8 cellular contexts compared by ENCODE assay signal in genomic region chr10:72297968-72298773, GRCh38. TPM values are rescaled to one million over a fixed set of nuclear protein-coding genes. Genes with fewer than 3 reads are reported as not detected.
A peak's percentile ranks its signal among the peaks of the same experiment; 100 is the strongest.
DNase-seq lines count a peak whose midpoint lies in the region; ATAC-seq and TF ChIP-seq lines count a peak whose summit lies in the region.

No MANE protein-coding gene starts in this region.

- no peaks in the 10 kb centered on the region for H3K9me3 Mint-ChIP-seq in HFFc6

- H3K4me3 Mint-ChIP-seq in HFFc6: peak overlapping the region; percentile 81

- H3K36me3 Mint-ChIP-seq in HFFc6 (ENCODE audit: low read depth): no peaks in the 10 kb centered on the region; the same call in 1 of the 2 replicates

- CTCF ChIA-PET in GM10248 (lab: Yijun Ruan, JAX): interaction anchor here (1.0 to 2.2 kb wide), 5 partner anchors 11 to 28 kb away, joined by 3 to 13 read pairs (median 4); partner anchors contain the start of gene DDIT4

- peaks cover 24% of the 10 kb centered on the region for H3K4me1 Mint-ChIP-seq in HFFc6 (ENCODE audit: low read depth)

- 16 to 18% (median 18%) methylated on average over 44 of the region's 44 CpGs for WGBS in adipose tissue, 3 donors

- H3K4me3 ChIP-seq in NB4 (ENCODE audit: low read depth, low read length): peak overlapping the region; percentile 57

- H3K27me3 Mint-ChIP-seq in HFFc6 (ENCODE audit: insufficient read depth): no peaks in the 10 kb centered on the region

- intact Hi-C loops in left cardiac atrium (cut with DNase I) (no loop called here), posterior vena cava (cut with DNase I) (no loop called here)

- peak overlapping the region; percentile 98 for H3K27ac Mint-ChIP-seq in HFFc6

- TF ChIP-seq CTCF in GM10248 (IDR thresholded peaks at IDR 0.05; ENCODE audit: control extremely low read depth, extremely low read depth, low read depth, missing control alignments) (no peak), HFFc6 (IDR thresholded peaks at IDR 0.05) (no peak), NB4 (IDR thresholded peaks at IDR 0.05; ENCODE audit: low read depth, low read length) (no peak)

- POLR2A ChIA-PET in GM10248 (lab: Yijun Ruan, JAX): interaction anchor here (0.7 to 6.5 kb wide), 14 partner anchors 11 to 171 kb away, joined by 3 to 86 read pairs (median 4); partner anchors contain the start of gene DDIT4

- TF ChIP-seq POLR2A in NB4 (IDR thresholded peaks at IDR 0.05; ENCODE audit: extremely low read depth, insufficient read length): peak; percentile 58

- DNase-seq in GM10248 (ENCODE audit: extremely low spot score): peak; percentile 94
- DNase-seq in HFFc6: peak; percentile 98
- peak; percentile 97 for DNase-seq in NB4 (ENCODE audit: low read depth)
- peak; percentile 86 to 90 for DNase-seq in SW 1271 (lab: John Stamatoyannopoulos, UW)
- DNase-seq in left cardiac atrium: peak; percentile 99
- DNase-seq in posterior vena cava (ENCODE audit: low spot score): peak; percentile 99
- DNase-seq in ureter (ENCODE audit: low spot score): peak; percentile 98

- peak overlapping the region; percentile 94 for H3K27ac ChIP-seq in adipose tissue (ENCODE audit: low read depth, low read length)

- peak; percentile 97 for ATAC-seq in left cardiac atrium

RNA-seq across cellular contexts. Expression of gene DDIT4, which starts 24.4 kb away (rescaled TPM):
- total RNA-seq in HFFc6 (2021; fragmentation: NEBNext Ultra II Directional; extraction: Animal tissue kit (Norgen Biotek cat#: 25700)): 10 to 100 TPM; 27.7 to 32.4 (median 30.0) TPM
- polyA plus RNA-seq in adipose tissue: 1,000 to 10,000 TPM in 1 of 3 donors, 100 to 1,000 TPM in 2; 103 to 1,196 (median 199) TPM
- total RNA-seq in left cardiac atrium: 100 to 1,000 TPM in 1 of 2 donors, 10 to 100 TPM in 1; 88.8 to 112 TPM
- 100 to 1,000 TPM; 208 to 244 TPM for total RNA-seq in posterior vena cava
- total RNA-seq in ureter: 525 TPM

RNA-seq across cellular contexts. Expression of gene DNAJB12, which starts 56.5 kb away (rescaled TPM):
- 10 to 100 TPM; 36.3 to 42.5 (median 39.0) TPM for total RNA-seq in HFFc6 (2021; fragmentation: NEBNext Ultra II Directional; extraction: Animal tissue kit (Norgen Biotek cat#: 25700))
- 10 to 100 TPM; 14.4 to 32.7 (median 19.4) TPM for polyA plus RNA-seq in adipose tissue
- total RNA-seq in left cardiac atrium (10 to 100 TPM; 25.8 to 33.4 TPM), posterior vena cava (10 to 100 TPM; 25.3 to 26.4 TPM), ureter (44.9 TPM)

Comparison
In these comparisons a context has a peak if more than half of its experiments do, and no peak if none do; other contexts are left out.
1. Peak in every context shown above with its lines: DNase-seq, ATAC-seq, H3K4me3 ChIP-seq and H3K27ac ChIP-seq.